Comparison of ENCODE assay signal across 13 cellular contexts in genomic region chr1:62321438-62321837, GRCh38. TPM values are rescaled to one million over a fixed set of nuclear protein-coding genes. Genes with fewer than 3 reads are reported as not detected.
DNase-seq lines count a peak whose midpoint lies in the region; ATAC-seq and TF ChIP-seq lines count a peak whose summit lies in the region.
"Had no signal": no experiment of that assay in that cellular context is flagged by ENCODE, and none has a peak within 500 bp of the region (broad histone marks: within the 10 kb centered on the region; RNA-seq: fewer than 3 reads in every experiment).

No MANE protein-coding gene starts in this region.

- no peak overlapping the region for H3K9ac ChIP-seq in trophoblast cell (ENCODE audit: low read length)

- WGBS in trophoblast cell (ENCODE audit: extremely low coverage, insufficient coverage, insufficient read length) = no CpG with 5 or more reads among the region's 2 CpGs

- H3K27ac ChIP-seq in Panc1 (ENCODE audit: low read length) (no peak overlapping the region), trophoblast cell (ENCODE audit: low read depth, low read length) (peak overlapping the region; percentile 97)

- intact Hi-C loops in Panc1 (cut with micrococcal nuclease; ENCODE audit: unreplicated experiment) = no loop called here

- no peak overlapping the region for H3K23ac ChIP-seq in trophoblast cell (ENCODE audit: low read length)

- peaks cover 12% of the 10 kb centered on the region for H3K27me3 ChIP-seq in Panc1 (ENCODE audit: control insufficient read depth, insufficient read depth, low read length)
- H3K27me3 ChIP-seq in trophoblast cell (ENCODE audit: insufficient read depth, low read length) = no peaks in the 10 kb centered on the region

- peak overlapping the region; percentile 80 for H3K4ac ChIP-seq in trophoblast cell (ENCODE audit: low read depth, low read length)

- H3K36me3 Mint-ChIP-seq in progenitor cell of endocrine pancreas (ENCODE audit: insufficient read depth) = no peaks in the 10 kb centered on the region

- no peaks in the 10 kb centered on the region for H3K4me1 ChIP-seq in Panc1 (ENCODE audit: control insufficient read depth, insufficient read depth, low read length)
- H3K4me1 ChIP-seq in trophoblast cell (ENCODE audit: control insufficient read depth in 1 of 2, insufficient read depth in 2 of 2, low read length in 2 of 2) = peaks cover 31 to 47% of the 10 kb centered on the region in 2 experiments

- POLR2A ChIA-PET in Panc1 (lab: Charles Lee) = no interaction called here

- no peak overlapping the region for H3K18ac ChIP-seq in trophoblast cell (ENCODE audit: low read length)

- H3K79me1 ChIP-seq in trophoblast cell (ENCODE audit: low read length) = peaks cover 50% of the 10 kb centered on the region

- peak overlapping the region; percentile 29 for H3K4me2 ChIP-seq in trophoblast cell (ENCODE audit: low read length)

- H2AFZ ChIP-seq in trophoblast cell (ENCODE audit: insufficient read depth, low read length, poor library complexity) = no peak overlapping the region

- H3K36me3 ChIP-seq in Panc1 (ENCODE audit: control insufficient read depth, insufficient read depth, low read length) (no peaks in the 10 kb centered on the region), trophoblast cell (ENCODE audit: control insufficient read depth in 1 of 2, insufficient read depth in 2 of 2, low read length in 2 of 2) (no peaks in the 10 kb centered on the region)

- H3K4me1 Mint-ChIP-seq in progenitor cell of endocrine pancreas (ENCODE audit: low read depth) = no peaks in the 10 kb centered on the region

- DNase-seq in GM04504 (ENCODE audit: low read depth) (peak; percentile 62), Panc1 (ENCODE audit: low read depth, low spot score) (peak; percentile 12), epithelial cell of proximal tubule (ENCODE audit: low read depth) (peak; percentile 56), trophoblast cell (peak; percentile 66 to 79), NCI-H1694 (lab: John Stamatoyannopoulos, UW) (no peak), progenitor cell of endocrine pancreas (ENCODE audit: low spot score, unreplicated experiment) (no peak), T-helper 9 cell (no peak)
- DNase-seq: activated CD4-positive, alpha-beta T cell treated with anti-CD3 and anti-CD28 coated beads for 48 hours; activated naive CD4-positive, alpha-beta T cell treated with anti-CD3 and anti-CD28 coated beads, Interleukin-2, amount 50 U/mL, for 16 hours; GOT3; NCI-H1930; retina had no signal

- ATAC-seq in Panc1 = peak; percentile 77
- ATAC-seq in HG02973 (IDR thresholded peaks at IDR 0.05; ENCODE audit: unreplicated experiment) = no peak

- H4K12ac ChIP-seq in trophoblast cell (ENCODE audit: low read depth, low read length) = no peak overlapping the region

- H3K9me3 Mint-ChIP-seq in progenitor cell of endocrine pancreas (ENCODE audit: low read depth) = no peaks in the 10 kb centered on the region

- in situ Hi-C loops in Panc1 (cut with HindIII; ENCODE audit: low pct_unique_long_range_greater_than_20kb, low sequenced_read_pairs) = no loop called here

- H3K79me2 ChIP-seq in trophoblast cell (ENCODE audit: control insufficient read depth, insufficient read depth, low read length, poor library complexity) = peaks cover 22% of the 10 kb centered on the region

- peak overlapping the region; percentile 94 for H2BK5ac ChIP-seq in trophoblast cell (ENCODE audit: low read depth, low read length, poor library complexity)

- no peak overlapping the region for H3K27ac Mint-ChIP-seq in progenitor cell of endocrine pancreas

- peak overlapping the region; percentile 85 for H2AK5ac ChIP-seq in trophoblast cell (ENCODE audit: low read length)

- H3K9me3 ChIP-seq in Panc1 (ENCODE audit: control insufficient read depth, insufficient read depth, low read depth, low read length) (no peaks in the 10 kb centered on the region), trophoblast cell (ENCODE audit: insufficient read depth, low read depth, low read length) (no peaks in the 10 kb centered on the region)

- TF ChIP-seq CTCF in Panc1 (IDR thresholded peaks at IDR 0.05) (no peak), epithelial cell of proximal tubule (conservative IDR thresholded peaks at IDR 0.05; ENCODE audit: low read depth, low read length) (no peak), progenitor cell of endocrine pancreas (IDR thresholded peaks at IDR 0.05; ENCODE audit: unreplicated experiment) (no peak)

- H3K27me3 Mint-ChIP-seq in progenitor cell of endocrine pancreas = peaks cover 53% of the 10 kb centered on the region

- peak overlapping the region; percentile 97 for H2BK12ac ChIP-seq in trophoblast cell (ENCODE audit: low read length)

- H3K4me3 Mint-ChIP-seq in progenitor cell of endocrine pancreas (ENCODE audit: low read depth) = no peak overlapping the region

- CTCF ChIA-PET in Panc1 (lab: Charles Lee) = interaction anchor here (0.6 kb wide), 1 partner anchor 78 kb away, joined by 4 read pairs; no protein-coding TSS in a partner anchor

- H3K14ac ChIP-seq in trophoblast cell (ENCODE audit: low read length) = peak overlapping the region; percentile 68

- H3K4me3 ChIP-seq in Panc1 (ENCODE audit: low read depth in 2 of 2, low read length in 2 of 2) (no peak overlapping the region), epithelial cell of proximal tubule (ENCODE audit: low read depth, low read length) (no peak overlapping the region), trophoblast cell (ENCODE audit: low read depth, low read length) (no peak overlapping the region)

- H4K8ac ChIP-seq in trophoblast cell (ENCODE audit: low read depth, low read length) = peak overlapping the region; percentile 67

- H4K91ac ChIP-seq in trophoblast cell (ENCODE audit: low read depth, low read length) = peak overlapping the region; percentile 95

- BruUV-seq in Panc1 (replicated peaks; lab: Mats Ljungman, UMichigan) = no TSS peak

- peak overlapping the region; percentile 94 for H2BK120ac ChIP-seq in trophoblast cell (ENCODE audit: insufficient read depth, low read length, poor library complexity)

RNA-seq across cellular contexts. Expression of gene KANK4, which starts 2.2 kb away (rescaled TPM):
- total RNA-seq in Panc1 (2021; ENCODE audit: unreplicated experiment) (0.18 TPM), epithelial cell of proximal tubule (under 0.01 TPM in 1 of 2 replicates, not detected in the other), progenitor cell of endocrine pancreas (1.0 and 1.2 TPM in 2 replicates)
- 0.31 TPM for polyA plus RNA-seq in Panc1 (2012; ENCODE audit: insufficient read length)
- 41.0 and 46.4 TPM in 2 replicates for polyA plus RNA-seq in trophoblast cell (2013)

Comparison
In these comparisons a context has a peak if more than half of its experiments do, and no peak if none do; other contexts are left out.
1. DNase-seq: peak in GM04504 (single experiment), Panc1 (single experiment), epithelial cell of proximal tubule (single experiment) and trophoblast cell (2 of 2); none in NCI-H1694 (single experiment), progenitor cell of endocrine pancreas (single experiment) and T-helper 9 cell (single experiment).